ENCODE assay signal across 8 cellular contexts in genomic region chrX:16869393-16870094, GRCh38. TPM values are rescaled to one million over a fixed set of nuclear protein-coding genes. Genes with fewer than 3 reads are reported as not detected.
A peak's percentile ranks its signal among the peaks of the same experiment; 100 is the strongest.
DNase-seq lines count a peak whose midpoint lies in the region; ATAC-seq and TF ChIP-seq lines count a peak whose summit lies in the region.

No MANE protein-coding gene starts in this region.

- DNase-seq in BJ (ENCODE audit: low read depth), result no peak
- peak; percentile 66 for DNase-seq in OCI-LY7 (ENCODE audit: low spot score)
- DNase-seq in activated naive CD4-positive, alpha-beta T cell treated with anti-CD3 and anti-CD28 coated beads, Interleukin-2, amount 50 U/mL, for 16 hours, result peak; percentile 58
- peak; percentile 32 to 75 for DNase-seq in cardiac muscle cell (ENCODE audit: low read depth in 1 of 2, low spot score in 1 of 2)
- DNase-seq in cerebellar cortex (ENCODE audit: low spot score), result no peak

- H3K79me2 ChIP-seq in OCI-LY7 (ENCODE audit: insufficient read depth, low read depth, low read length), result peaks cover 51% of the 10 kb centered on the region

- intact Hi-C loops in OCI-LY7 (cut with micrococcal nuclease; ENCODE audit: unreplicated experiment), result loop anchor here (5.0 kb wide), 1 partner anchor 82 kb away; the partner anchor contains the start of gene TXLNG

- no peaks in the 10 kb centered on the region for H3K9me2 ChIP-seq in OCI-LY7 (ENCODE audit: insufficient read depth, low read length)

- BruUV-seq in OCI-LY7 (replicated peaks; lab: Mats Ljungman, UMichigan), result no TSS peak

- peak overlapping the region; percentile 77 for H3K4me3 ChIP-seq in BJ (ENCODE audit: low read depth, low read length)
- H3K4me3 ChIP-seq in OCI-LY7 (ENCODE audit: low read depth, low read length, poor library complexity, severe bottlenecking), result peak overlapping the region; percentile 80
- peak overlapping the region; percentile 94 for H3K4me3 ChIP-seq in cardiac muscle cell
- H3K4me3 ChIP-seq in rectal smooth muscle tissue (ENCODE audit: low read length), result peak overlapping the region; percentile 87

- ATAC-seq in GM19035 (IDR thresholded peaks at IDR 0.05; ENCODE audit: unreplicated experiment) (peak; percentile 59), HG03175 (IDR thresholded peaks at IDR 0.05; ENCODE audit: unreplicated experiment) (peak; percentile 46)

- POLR2A ChIA-PET in BJ (lab: Charles Lee) (no interaction called here), OCI-LY7 (lab: Charles Lee) (no interaction called here)

- H4K20me1 ChIP-seq in OCI-LY7 (ENCODE audit: insufficient read depth, low read length), result peaks cover 23% of the 10 kb centered on the region

- peak overlapping the region; percentile 82 for H3K4me2 ChIP-seq in OCI-LY7 (ENCODE audit: low read length)

- H2AFZ ChIP-seq in OCI-LY7 (ENCODE audit: low read length), result no peak overlapping the region

- H3K4me1 ChIP-seq in OCI-LY7 (ENCODE audit: insufficient read depth, low read length, poor library complexity, severe bottlenecking) (peaks cover 54% of the 10 kb centered on the region), cardiac muscle cell (ENCODE audit: low read depth) (peaks cover 28% of the 10 kb centered on the region), rectal smooth muscle tissue (ENCODE audit: control insufficient read depth, insufficient read depth, low read length) (peaks cover 17% of the 10 kb centered on the region)

- H3K27ac ChIP-seq in OCI-LY7 (ENCODE audit: low read depth, low read length, poor library complexity, severe bottlenecking) (peak overlapping the region; percentile 90), cardiac muscle cell (peak overlapping the region; percentile 100), rectal smooth muscle tissue (ENCODE audit: low read depth, low read length) (peak overlapping the region; percentile 95)

- H3K9me3 ChIP-seq in OCI-LY7 (ENCODE audit: low read length), result no peaks in the 10 kb centered on the region
- no peaks in the 10 kb centered on the region for H3K9me3 ChIP-seq in cardiac muscle cell (ENCODE audit: low read depth)

- H3K36me3 ChIP-seq in BJ (ENCODE audit: control insufficient read depth, insufficient read depth, low read length) (no peaks in the 10 kb centered on the region), OCI-LY7 (ENCODE audit: insufficient read depth, low read length) (peaks cover 43% of the 10 kb centered on the region), cardiac muscle cell (peaks cover 3% of the 10 kb centered on the region), rectal smooth muscle tissue (ENCODE audit: control insufficient read depth, insufficient read depth, low read length) (no peaks in the 10 kb centered on the region)

- CTCF ChIA-PET in BJ (lab: Yijun Ruan, JAX), result no interaction called here
- CTCF ChIA-PET in OCI-LY7 (lab: Charles Lee; ENCODE audit: unreplicated experiment), result no interaction called here

- TF ChIP-seq CTCF in BJ (IDR thresholded peaks at IDR 0.05; ENCODE audit: insufficient read depth, low read depth, low read length) (no peak), OCI-LY7 (conservative IDR thresholded peaks at IDR 0.05; ENCODE audit: low read length) (no peak), cardiac muscle cell (IDR thresholded peaks at IDR 0.05; ENCODE audit: low read depth, low read length) (no peak)

- H3K9ac ChIP-seq in rectal smooth muscle tissue (ENCODE audit: low read length), result peak overlapping the region; percentile 86

- H3K27me3 ChIP-seq in BJ (ENCODE audit: control insufficient read depth, insufficient read depth, low read length), result no peaks in the 10 kb centered on the region
- no peaks in the 10 kb centered on the region for H3K27me3 ChIP-seq in cardiac muscle cell
- H3K27me3 ChIP-seq in rectal smooth muscle tissue (ENCODE audit: control insufficient read depth, insufficient read depth, low read length), result peaks cover 4% of the 10 kb centered on the region

RNA-seq across cellular contexts. Expression of gene RBBP7, which starts 0.6 kb away (rescaled TPM):
- polyA plus RNA-seq in BJ (2011; rRNA removed), result 118 and 123 TPM in 2 replicates
- 47.9 and 65.0 TPM in 2 replicates for polyA minus RNA-seq in BJ (2011; rRNA and poly(A)+ RNA removed)
- 144 and 161 TPM in 2 replicates for total RNA-seq in OCI-LY7 (2014; rRNA removed; shearing (Covaris generic))
- 251 and 270 TPM in 2 replicates for total RNA-seq in OCI-LY7 (2022)
- total RNA-seq in cardiac muscle cell, result 176 and 231 TPM in 2 replicates
- 448 and 459 TPM in 2 replicates for polyA plus RNA-seq in cardiac muscle cell

Comparison
In these comparisons a context has a peak if more than half of its experiments do, and no peak if none do; other contexts are left out.
1. DNase-seq: peak in OCI-LY7 (single experiment), activated naive CD4-positive, alpha-beta T cell treated with anti-CD3 and anti-CD28 coated beads, Interleukin-2, amount 50 U/mL, for 16 hours (single experiment) and cardiac muscle cell (2 of 2); none in BJ (single experiment) and cerebellar cortex (single experiment).
2. Peak in every context shown above with its lines, with median percentiles within 50 percentile points of each other: H3K4me3 ChIP-seq and H3K27ac ChIP-seq.